In genomic region chr15:20356444-20357138, GRCh38 we compare ENCODE assay signal across 8 cellular contexts.
DNase-seq lines count a peak whose midpoint lies in the region; ATAC-seq and TF ChIP-seq lines count a peak whose summit lies in the region.

No MANE protein-coding gene starts in this region.

- DNase-seq in Caco-2 = peak; percentile 84 to 91
- no peak for DNase-seq in HFF-Myc (ENCODE audit: extremely low read depth, low read depth)
- DNase-seq in astrocyte of the spinal cord (ENCODE audit: low read depth, low spot score) = no peak
- no peak for DNase-seq in kidney epithelial cell (ENCODE audit: low read depth)
- DNase-seq in stimulated activated CD8-positive, alpha-beta memory T cell treated with anti-CD3 and anti-CD28 coated beads, Interleukin-12 subunit alpha, Interleukin-12 subunit beta, amount 100 ng/mL, for 1 hour (ENCODE audit: low read depth) = peak; percentile 86

- H3K4me3 Mint-ChIP-seq in Caco-2 (ENCODE audit: unreplicated experiment) = no peak overlapping the region

- H3K9me3 Mint-ChIP-seq in Caco-2 (ENCODE audit: unreplicated experiment) = no peaks in the 10 kb centered on the region

- H3K4me3 ChIP-seq in Caco-2 (ENCODE audit: low read depth, low read length) = no peak overlapping the region
- H3K4me3 ChIP-seq in HFF-Myc (replicated peaks; ENCODE audit: low read depth, low read length) = no peak overlapping the region
- no peak overlapping the region for H3K4me3 ChIP-seq in astrocyte of the spinal cord (ENCODE audit: low read depth, low read length)
- H3K4me3 ChIP-seq in kidney epithelial cell (ENCODE audit: low read depth, low read length) = no peak overlapping the region

- no peaks in the 10 kb centered on the region; the same call in 1 of the 2 replicates for H3K4me1 ChIP-seq in Caco-2

- CTCF ChIA-PET in Caco-2 (lab: Charles Lee) = interaction anchor here (0.8 to 1.2 kb wide), 3 partner anchors 924 to 1868 kb away, joined by 3 to 6 read pairs (median 5); no protein-coding TSS in a partner anchor

- no TSS peak for BruUV-seq in Caco-2 (replicated peaks; lab: Mats Ljungman, UMichigan)

- no peaks in the 10 kb centered on the region for H3K27me3 ChIP-seq in Caco-2 (replicated peaks; ENCODE audit: control insufficient read depth, insufficient read depth, low read length)
- no peaks in the 10 kb centered on the region for H3K27me3 ChIP-seq in kidney epithelial cell (ENCODE audit: control insufficient read depth, insufficient read depth, low read length)

- ATAC-seq in SK-N-SH treated with all-trans-retinoic acid at 6 μM for 48 hours (peak; percentile 84), GM19328 (IDR thresholded peaks at IDR 0.05; ENCODE audit: unreplicated experiment) (no peak), GM19467 (IDR thresholded peaks at IDR 0.05; ENCODE audit: unreplicated experiment) (no peak)

- in situ Hi-C loops in astrocyte of the spinal cord (cut with HindIII; ENCODE audit: low sequenced_read_pairs) = no loop called here

- H3K36me3 ChIP-seq in Caco-2 (ENCODE audit: control insufficient read depth, insufficient read depth, low read length) = no peaks in the 10 kb centered on the region
- no peaks in the 10 kb centered on the region for H3K36me3 ChIP-seq in kidney epithelial cell (ENCODE audit: control insufficient read depth, insufficient read depth, low read length)

- H3K36me3 Mint-ChIP-seq in Caco-2 (ENCODE audit: insufficient read depth, unreplicated experiment) = no peaks in the 10 kb centered on the region

- no peaks in the 10 kb centered on the region for H3K4me1 Mint-ChIP-seq in Caco-2 (ENCODE audit: low read depth, unreplicated experiment)

- H3K27me3 Mint-ChIP-seq in Caco-2 (ENCODE audit: insufficient read depth, unreplicated experiment) = peaks cover 3% of the 10 kb centered on the region

- intact Hi-C loops in Caco-2 (cut with micrococcal nuclease; ENCODE audit: unreplicated experiment) = no loop called here

- no peak overlapping the region for H3K27ac Mint-ChIP-seq in Caco-2 (ENCODE audit: unreplicated experiment)

- POLR2A ChIA-PET in Caco-2 (lab: Charles Lee) = no interaction called here

- TF ChIP-seq CTCF in Caco-2 (IDR thresholded peaks at IDR 0.05; ENCODE audit: insufficient read depth in 1 of 2, low read depth in 1 of 2, low read length in 1 of 2, severe bottlenecking in 1 of 2, unreplicated experiment in 1 of 2) (peak; percentile 98 to 100), HFF-Myc (IDR thresholded peaks at IDR 0.05; ENCODE audit: low read depth, low read length, missing control alignments) (peak; percentile 74), astrocyte of the spinal cord (IDR thresholded peaks at IDR 0.05; ENCODE audit: low read depth, low read length) (peak; percentile 59), kidney epithelial cell (IDR thresholded peaks at IDR 0.05; ENCODE audit: insufficient read depth, low read length, poor library complexity, severe bottlenecking) (peak; percentile 59)

- H3K9me3 ChIP-seq in Caco-2 = no peaks in the 10 kb centered on the region

TF ChIP-seq in SK-N-SH treated with all-trans-retinoic acid at 6 μM for 48 hours, 23 proteins besides CTCF, POLR2A, EP300 and RAD21:
- TF ChIP-seq ZNF70 (CRISPR knock-in tag; IDR thresholded peaks at IDR 0.05) (no peak), ZFP30 (CRISPR knock-in tag; IDR thresholded peaks at IDR 0.05) (no peak), ZC3H10 (CRISPR knock-in tag; IDR thresholded peaks at IDR 0.05) (no peak), TCF4 (CRISPR knock-in tag; IDR thresholded peaks at IDR 0.05; ENCODE audit: borderline replicate concordance) (no peak), POU6F1 (CRISPR knock-in tag; IDR thresholded peaks at IDR 0.05; ENCODE audit: borderline replicate concordance, low read depth) (no peak)

Comparison
In these comparisons a context has a peak if more than half of its experiments do, and no peak if none do; other contexts are left out.
1. DNase-seq: peak in Caco-2 (2 of 2) and stimulated activated CD8-positive, alpha-beta memory T cell treated with anti-CD3 and anti-CD28 coated beads, Interleukin-12 subunit alpha, Interleukin-12 subunit beta, amount 100 ng/mL, for 1 hour (single experiment); none in HFF-Myc (single experiment), astrocyte of the spinal cord (single experiment) and kidney epithelial cell (single experiment).
2. Peak in every context shown above with its lines, with median percentiles within 50 percentile points of each other: CTCF ChIP-seq.